23 cellular contexts compared by ENCODE assay signal in genomic region chr11:33055361-33055760, GRCh38.
"Had no signal": no experiment of that assay in that cellular context is flagged by ENCODE, and none has a peak within 500 bp of the region (broad histone marks: within the 10 kb centered on the region; RNA-seq: fewer than 3 reads in every experiment).

No MANE protein-coding gene starts in this region.

- H3K4me2 ChIP-seq: hepatocyte had no signal

- FAIRE-seq: colon, endometrium had no signal

- ATAC-seq: body of pancreas, gastroesophageal sphincter, left ventricle myocardium superior, right cardiac atrium, WTC11 had no signal

- DNase-seq: activated CD4-positive, alpha-beta T cell treated with anti-CD3 and anti-CD28 coated beads, Interleukin-2, amount 50 U/mL, for 1 hour; activated effector memory CD4-positive, alpha-beta T cell treated with anti-CD3 and anti-CD28 coated beads, Interleukin-2, amount 50 U/mL, for 16 hours; activated naive CD4-positive, alpha-beta T cell treated with anti-CD3 and anti-CD28 coated beads for 36 hours; activated naive CD8-positive, alpha-beta T cell treated with anti-CD3 and anti-CD28 coated beads for 36 hours; activated T-cell treated with anti-CD3 and anti-CD28 coated beads for 4 hours; aorta; body of pancreas; effector CD8-positive, alpha-beta T cell; islet precursor cell; left ventricle myocardium superior; posterior cingulate gyrus; right cardiac atrium; stimulated activated CD4-positive, alpha-beta T cell treated with anti-CD3 and anti-CD28 coated beads, Interleukin-15, amount 100 ng/mL, for 24 hours; stimulated activated CD4-positive, alpha-beta T cell treated with anti-CD3 and anti-CD28 coated beads, Interleukin-2, amount 100 ng/mL, for 24 hours; stimulated activated naive CD4-positive, alpha-beta T cell; tibial artery had no signal

- H3K4me1 ChIP-seq: adrenal gland, body of pancreas, gastroesophageal sphincter, tibial artery had no signal

- H3K27me3 ChIP-seq: adrenal gland, body of pancreas, gastroesophageal sphincter, hepatocyte, suprapubic skin, tibial artery had no signal

- H3K9me3 ChIP-seq: adrenal gland, body of pancreas, gastroesophageal sphincter, suprapubic skin, tibial artery had no signal

- H3K4me3 ChIP-seq: adrenal gland, body of pancreas, gastroesophageal sphincter, hepatocyte, suprapubic skin, tibial artery had no signal

- H3K27ac ChIP-seq: adrenal gland, body of pancreas, gastroesophageal sphincter, hepatocyte, suprapubic skin, tibial artery had no signal

- H2AFZ ChIP-seq: hepatocyte had no signal
